ENCODE assay signal across 8 cellular contexts in genomic region chr2:160421646-160422490, GRCh38.
A peak's percentile ranks its signal among the peaks of the same experiment; 100 is the strongest.
DNase-seq lines count a peak whose midpoint lies in the region; ATAC-seq, FAIRE-seq and TF ChIP-seq lines count a peak whose summit lies in the region.
"Not testable (repeated sequence)": the region's sequence is repeated elsewhere in the genome, so short reads cannot be mapped to it uniquely, and the experiment has no call there.

No MANE protein-coding gene starts in this region.

- H3K4me2 ChIP-seq in BLaER1 (peak overlapping the region; percentile 50), MM.1S (ENCODE audit: low read depth, low read length) (peak overlapping the region; percentile 88)
- not testable (repeated sequence) for H3K4me2 ChIP-seq in keratinocyte (ENCODE audit: control insufficient read depth, extremely low read depth, insufficient read depth, low read depth, low read length)

- not testable (repeated sequence) for H3F3A ChIP-seq in MM.1S (ENCODE audit: insufficient read depth, low read length)

- H2AFZ ChIP-seq in MM.1S (ENCODE audit: low read length); keratinocyte (ENCODE audit: control insufficient read depth, low read length): not testable (repeated sequence)

- H3K4me1 ChIP-seq in BLaER1: peaks cover 28% of the 10 kb centered on the region
- peaks cover 17% of the 10 kb centered on the region for H3K4me1 ChIP-seq in MM.1S (ENCODE audit: low read length)
- H3K4me1 ChIP-seq in keratinocyte (ENCODE audit: control insufficient read depth, extremely low read depth, insufficient read depth, low read length): peaks cover 34% of the 10 kb centered on the region

- H3K79me2 ChIP-seq in MM.1S (ENCODE audit: low read length): not testable (repeated sequence)
- H3K79me2 ChIP-seq in keratinocyte (ENCODE audit: control insufficient read depth, insufficient read depth, low read length): peaks cover 15% of the 10 kb centered on the region

- H3K9me2 ChIP-seq in MM.1S (replicated peaks; ENCODE audit: insufficient read depth, low read length): not testable (repeated sequence)

- not testable (repeated sequence) for H3K36me3 ChIP-seq in BLaER1; MM.1S (replicated peaks; ENCODE audit: insufficient read depth, low read length); keratinocyte (ENCODE audit: control insufficient read depth in 2 of 2, extremely low read depth in 1 of 2, insufficient read depth in 2 of 2, low read length in 2 of 2)

- peak overlapping the region; percentile 51 for H3K27ac Mint-ChIP-seq in T-helper 2 cell treated with Interferon-gamma antibody and Interleukin-4, amounts not matched to agents 5 μg/mL and 100 μg/mL, for 36 hours
- peak overlapping the region; percentile 89 for H3K27ac Mint-ChIP-seq in activated T-cell treated with anti-CD3 and anti-CD28 coated beads, Interleukin-2, amount 50 U/mL, for 24 hours
- peak overlapping the region; percentile 90 for H3K27ac Mint-ChIP-seq in activated naive CD8-positive, alpha-beta T cell
- H3K27ac Mint-ChIP-seq in stimulated activated naive CD8-positive, alpha-beta T cell treated with anti-CD3 and anti-CD28 coated beads, Interleukin-15, Interleukin-2, amounts not matched to agents 100 ng/mL and 50 ng/mL, for 24 hours: peak overlapping the region; percentile 65

- peaks cover 67% of the 10 kb centered on the region for H3K4me1 Mint-ChIP-seq in T-helper 2 cell treated with Interferon-gamma antibody and Interleukin-4, amounts not matched to agents 5 μg/mL and 100 μg/mL, for 36 hours (ENCODE audit: low read depth)
- H3K4me1 Mint-ChIP-seq in activated T-cell treated with anti-CD3 and anti-CD28 coated beads, Interleukin-2, amount 50 U/mL, for 24 hours (ENCODE audit: low read depth): peaks cover 81% of the 10 kb centered on the region
- peaks cover 77% of the 10 kb centered on the region for H3K4me1 Mint-ChIP-seq in activated naive CD8-positive, alpha-beta T cell (ENCODE audit: low read depth)
- H3K4me1 Mint-ChIP-seq in stimulated activated naive CD8-positive, alpha-beta T cell treated with anti-CD3 and anti-CD28 coated beads, Interleukin-15, Interleukin-2, amounts not matched to agents 100 ng/mL and 50 ng/mL, for 24 hours (ENCODE audit: low read depth): peaks cover 88% of the 10 kb centered on the region

- DNase-seq in MM.1S: peak; percentile 43
- DNase-seq in T-helper 2 cell treated with Interferon-gamma antibody and Interleukin-4, amounts not matched to agents 5 μg/mL and 100 μg/mL, for 36 hours (ENCODE audit: low spot score); activated T-cell treated with anti-CD3 and anti-CD28 coated beads, Interleukin-2, amount 50 U/mL, for 24 hours; keratinocyte (ENCODE audit: low read depth, low spot score): not testable (repeated sequence)

- not testable (repeated sequence) for H3K27ac ChIP-seq in BLaER1; keratinocyte (ENCODE audit: control insufficient read depth, insufficient read depth, low read length)
- H3K27ac ChIP-seq in MM.1S (ENCODE audit: low read length): peak overlapping the region; percentile 45; the same call in 1 of the 2 replicates

- not testable (repeated sequence) for H3K9me3 Mint-ChIP-seq in T-helper 2 cell treated with Interferon-gamma antibody and Interleukin-4, amounts not matched to agents 5 μg/mL and 100 μg/mL, for 36 hours; activated T-cell treated with anti-CD3 and anti-CD28 coated beads, Interleukin-2, amount 50 U/mL, for 24 hours; activated naive CD8-positive, alpha-beta T cell (ENCODE audit: low read depth); stimulated activated naive CD8-positive, alpha-beta T cell treated with anti-CD3 and anti-CD28 coated beads, Interleukin-15, Interleukin-2, amounts not matched to agents 100 ng/mL and 50 ng/mL, for 24 hours

- not testable (repeated sequence) for H3K9me1 ChIP-seq in keratinocyte (ENCODE audit: control insufficient read depth, extremely low read depth, insufficient read depth, low read length)

- not testable (repeated sequence) for H3K27me3 Mint-ChIP-seq in T-helper 2 cell treated with Interferon-gamma antibody and Interleukin-4, amounts not matched to agents 5 μg/mL and 100 μg/mL, for 36 hours (ENCODE audit: low read depth); activated T-cell treated with anti-CD3 and anti-CD28 coated beads, Interleukin-2, amount 50 U/mL, for 24 hours; activated naive CD8-positive, alpha-beta T cell; stimulated activated naive CD8-positive, alpha-beta T cell treated with anti-CD3 and anti-CD28 coated beads, Interleukin-15, Interleukin-2, amounts not matched to agents 100 ng/mL and 50 ng/mL, for 24 hours

- not testable (repeated sequence) for H3K9ac ChIP-seq in BLaER1; MM.1S (ENCODE audit: low read length); keratinocyte (ENCODE audit: control insufficient read depth, extremely low read depth, insufficient read depth, low read length)

- dilution Hi-C loops in keratinocyte (cut with MboI; ENCODE audit: extremely low pct_ligation_motif_present, low sequenced_read_pairs): not testable (repeated sequence)

- H4K20me1 ChIP-seq in BLaER1; MM.1S (ENCODE audit: insufficient read depth, low read length); keratinocyte (ENCODE audit: control insufficient read depth, extremely low read depth, insufficient read depth, low read length): not testable (repeated sequence)

- not testable (repeated sequence) for H3K4me3 ChIP-seq in BLaER1; keratinocyte (ENCODE audit: control insufficient read depth in 2 of 3, extremely low read depth in 1 of 3, insufficient read depth in 2 of 3, low read depth in 1 of 3, low read length in 3 of 3)
- peak overlapping the region; percentile 13; the same call in 1 of the 2 replicates for H3K4me3 ChIP-seq in MM.1S (ENCODE audit: low read length)

- H3K4me3 Mint-ChIP-seq in T-helper 2 cell treated with Interferon-gamma antibody and Interleukin-4, amounts not matched to agents 5 μg/mL and 100 μg/mL, for 36 hours: peak overlapping the region; percentile 50
- not testable (repeated sequence) for H3K4me3 Mint-ChIP-seq in activated T-cell treated with anti-CD3 and anti-CD28 coated beads, Interleukin-2, amount 50 U/mL, for 24 hours
- H3K4me3 Mint-ChIP-seq in activated naive CD8-positive, alpha-beta T cell: peak overlapping the region; percentile 63
- H3K4me3 Mint-ChIP-seq in stimulated activated naive CD8-positive, alpha-beta T cell treated with anti-CD3 and anti-CD28 coated beads, Interleukin-15, Interleukin-2, amounts not matched to agents 100 ng/mL and 50 ng/mL, for 24 hours: peak overlapping the region; percentile 46

- ATAC-seq in GM18498 (IDR thresholded peaks at IDR 0.05; ENCODE audit: unreplicated experiment): peak; percentile 63

- H3K36me3 Mint-ChIP-seq in T-helper 2 cell treated with Interferon-gamma antibody and Interleukin-4, amounts not matched to agents 5 μg/mL and 100 μg/mL, for 36 hours (ENCODE audit: low read depth): peaks cover 34% of the 10 kb centered on the region
- not testable (repeated sequence) for H3K36me3 Mint-ChIP-seq in activated T-cell treated with anti-CD3 and anti-CD28 coated beads, Interleukin-2, amount 50 U/mL, for 24 hours (ENCODE audit: low read depth); activated naive CD8-positive, alpha-beta T cell; stimulated activated naive CD8-positive, alpha-beta T cell treated with anti-CD3 and anti-CD28 coated beads, Interleukin-15, Interleukin-2, amounts not matched to agents 100 ng/mL and 50 ng/mL, for 24 hours (ENCODE audit: low read depth)

- H3K9me3 ChIP-seq in BLaER1; MM.1S (replicated peaks; ENCODE audit: insufficient read depth, low read length); keratinocyte (ENCODE audit: control insufficient read depth, low read depth, low read length): not testable (repeated sequence)

- H3K27me3 ChIP-seq in BLaER1; MM.1S (replicated peaks; ENCODE audit: insufficient read depth, low read length); keratinocyte (ENCODE audit: control insufficient read depth, extremely low read depth, insufficient read depth, low read length): not testable (repeated sequence)

- FAIRE-seq in keratinocyte (lab: Jason Lieb, UNC): peak; percentile 64

- TF ChIP-seq CTCF in MM.1S (IDR thresholded peaks at IDR 0.05; ENCODE audit: low read length); keratinocyte (optimal IDR thresholded peaks at IDR 0.05 in 1 of 3, IDR thresholded peaks at IDR 0.05 in 1 of 3, conservative IDR thresholded peaks at IDR 0.05 in 1 of 3; ENCODE audit: extremely low read depth in 1 of 3, insufficient read depth in 2 of 3, low read length in 3 of 3): not testable (repeated sequence)
